21 cellular contexts compared by ENCODE assay signal in genomic region chr11:7604331-7604973, GRCh38.
A peak's percentile ranks its signal among the peaks of the same experiment; 100 is the strongest.
DNase-seq lines count a peak whose midpoint lies in the region; ATAC-seq, FAIRE-seq and TF ChIP-seq lines count a peak whose summit lies in the region.
"Had no signal": no experiment of that assay in that cellular context is flagged by ENCODE, and none has a peak within 500 bp of the region (broad histone marks: within the 10 kb centered on the region; RNA-seq: fewer than 3 reads in every experiment).

No MANE protein-coding gene starts in this region.

- H2AFZ ChIP-seq in GM12878 (ENCODE audit: control insufficient read depth, low read depth, low read length): no peak overlapping the region
- H2AFZ ChIP-seq: neural progenitor cell had no signal

- ATAC-seq in GM12878: no peak
- no peak for ATAC-seq in lower lobe of right lung
- no peak for ATAC-seq in gastrocnemius medialis
- no peak for ATAC-seq in GM18858 (IDR thresholded peaks at IDR 0.05; ENCODE audit: unreplicated experiment)
- ATAC-seq: activated CD4-positive, alpha-beta T cell treated with anti-CD3 and anti-CD28 coated beads for 36 hours; activated CD8-positive, alpha-beta memory T cell treated with anti-CD3 and anti-CD28 coated beads, Interleukin-2, amount 10 ng/mL, durations not matched to agents 7 days and 5 days; right lobe of liver had no signal

- SMC1A ChIA-PET in GM12878 (lab: Charles Lee; ENCODE audit: uncharacterized antibody, unreplicated experiment): interaction anchor here (0.8 to 2.7 kb wide), 2 partner anchors 11 to 19 kb away, joined by 4 to 8 read pairs; no protein-coding TSS in a partner anchor

- H3K9me3 ChIP-seq in GM12878 (replicated peaks; ENCODE audit: control insufficient read depth, insufficient read depth, low read length) (no peaks in the 10 kb centered on the region), lower lobe of right lung (no peaks in the 10 kb centered on the region), gastrocnemius medialis (no peaks in the 10 kb centered on the region), spleen (no peaks in the 10 kb centered on the region)
- H3K9me3 ChIP-seq: heart left ventricle, right lobe of liver had no signal

- CTCF ChIA-PET in GM12878 (lab: Yijun Ruan, JAX): no interaction called here

- peaks cover 2 to 8% of the 10 kb centered on the region in 2 experiments; a peak in 3 of 4 replicates for H3K36me3 ChIP-seq in GM12878 (ENCODE audit: control insufficient read depth in 2 of 2, insufficient read depth in 2 of 2, low read length in 1 of 2)
- no peaks in the 10 kb centered on the region for H3K36me3 ChIP-seq in lower lobe of right lung
- H3K36me3 ChIP-seq in gastrocnemius medialis: no peaks in the 10 kb centered on the region
- peaks cover 0 to 50% (median 0%) of the 10 kb centered on the region in 6 donors for H3K36me3 ChIP-seq in spleen
- H3K36me3 ChIP-seq: neural progenitor cell, right lobe of liver had no signal

- H3K4me3 ChIP-seq in GM12878 (no peak overlapping the region), lower lobe of right lung (no peak overlapping the region), gastrocnemius medialis (no peak overlapping the region), spleen (no peak overlapping the region)
- H3K4me3 ChIP-seq: heart left ventricle, neural progenitor cell, right lobe of liver had no signal

- no peak overlapping the region for H3K4me2 ChIP-seq in GM12878 (ENCODE audit: control insufficient read depth, insufficient read depth)
- H3K4me2 ChIP-seq: neural progenitor cell had no signal

- H3K79me2 ChIP-seq in GM12878 (ENCODE audit: control insufficient read depth, insufficient read depth, low read length): no peaks in the 10 kb centered on the region

- H3K27ac ChIP-seq in GM12878 (ENCODE audit: control insufficient read depth, insufficient read depth): no peak overlapping the region
- H3K27ac ChIP-seq in lower lobe of right lung: peak overlapping the region; percentile 68
- H3K27ac ChIP-seq in gastrocnemius medialis: peak overlapping the region in 3 of 4 donors; percentile 23 to 82 (median 51)
- no peak overlapping the region for H3K27ac ChIP-seq in spleen
- H3K27ac ChIP-seq: heart left ventricle, neural progenitor cell, right lobe of liver, RWPE1 had no signal

- 100% methylated on average over 4 of the region's 4 CpGs for WGBS in GM12878 (ENCODE audit: insufficient coverage, insufficient replicate concordance, low lambda C conversion rate, missing lambda C conversion rate)
- 81 to 90% (median 85%) methylated on average over 4 of the region's 4 CpGs for WGBS in spleen, 5 donors

- FAIRE-seq in GM12878 (lab: Jason Lieb, UNC): no peak

- in situ Hi-C loops in GM12878 (cut with MboI): no loop called here
- in situ Hi-C loops in gastrocnemius medialis (cut with MboI; ENCODE audit: low sequenced_read_pairs in 4 of 4): no loop called here
- in situ Hi-C loops in GM13977 (cut with MboI; ENCODE audit: low pct_unique_long_range_greater_than_20kb, low sequenced_read_pairs, unreplicated experiment): no loop called here

- POLR2A ChIA-PET in GM12878 (lab: Charles Lee): no interaction called here

- H4K20me1 ChIP-seq in GM12878 (ENCODE audit: control insufficient read depth, insufficient read depth): no peaks in the 10 kb centered on the region

- TF ChIP-seq EP300 in GM12878 (IDR thresholded peaks at IDR 0.05; ENCODE audit: borderline replicate concordance in 1 of 2, control insufficient read depth in 1 of 2, low read depth in 2 of 2, low read length in 2 of 2): no peak

- no peak overlapping the region for H3K9ac ChIP-seq in GM12878 (ENCODE audit: control insufficient read depth, insufficient read depth, low read length)
- H3K9ac ChIP-seq: neural progenitor cell had no signal

- no peak for TF ChIP-seq RAD21 in GM12878 (IDR thresholded peaks at IDR 0.05; ENCODE audit: insufficient read depth, low read depth, low read length)

- H3K4me1 ChIP-seq in GM12878 (ENCODE audit: control insufficient read depth, insufficient read depth, low read length) (no peaks in the 10 kb centered on the region), lower lobe of right lung (peaks cover 9% of the 10 kb centered on the region), gastrocnemius medialis (peaks cover 47 to 51% of the 10 kb centered on the region in 2 donors), spleen (peaks cover 0 to 6% (median 0%) of the 10 kb centered on the region in 6 donors)

- TF ChIP-seq POLR2A in GM12878 (IDR thresholded peaks at IDR 0.05; ENCODE audit: low read depth, low read length) (no peak), gastrocnemius medialis (IDR thresholded peaks at IDR 0.05) (no peak), spleen (IDR thresholded peaks at IDR 0.05) (no peak)

- BruUV-seq in GM12878 (replicated peaks; lab: Mats Ljungman, UMichigan): no TSS peak

- DNase-seq in HT-29 (ENCODE audit: low spot score) (peak; percentile 75), GM12878 (ENCODE audit: low read depth, low spot score) (no peak), lower lobe of right lung (no peak), gastrocnemius medialis (no peak), GM13977 (ENCODE audit: low spot score) (no peak), spleen (no peak)
- DNase-seq in activated CD8-positive, alpha-beta memory T cell treated with anti-CD3 and anti-CD28 coated beads, Interleukin-2, amount 50 U/mL, for 48 hours: no peak
- DNase-seq: activated CD4-positive, alpha-beta T cell treated with anti-CD3 and anti-CD28 coated beads for 36 hours; activated CD8-positive, alpha-beta memory T cell treated with anti-CD3 and anti-CD28 coated beads, Interleukin-2, amount 10 ng/mL, durations not matched to agents 7 days and 5 days; activated effector memory CD4-positive, alpha-beta T cell treated with Interleukin-2 at 50 U/mL for 16 hours; CD8-positive, alpha-beta memory T cell; effector CD4-positive, alpha-beta T cell; heart left ventricle; immature natural killer cell; NCI-H1694 treated with DMSO at 0.1 percent for 48 hours; NCI-H446 treated with DMSO at 0.1 percent for 48 hours; NK-92 treated with Interleukin-12 subunit alpha and Interleukin-12 subunit beta, amount 100 ng/mL, for 24 hours; right lobe of liver had no signal

- RAD21 ChIA-PET in GM12878 (lab: Charles Lee; ENCODE audit: unreplicated experiment): no interaction called here

- H3K27me3 ChIP-seq in GM12878 (replicated peaks in 1 of 2; ENCODE audit: control insufficient read depth in 2 of 2, insufficient read depth in 2 of 2, low read length in 1 of 2) (no peaks in the 10 kb centered on the region), lower lobe of right lung (ENCODE audit: low read depth) (no peaks in the 10 kb centered on the region), gastrocnemius medialis (no peaks in the 10 kb centered on the region), spleen (replicated peaks in 1 of 7) (no peaks in the 10 kb centered on the region)
- H3K27me3 ChIP-seq: heart left ventricle, neural progenitor cell, right lobe of liver had no signal

- TF ChIP-seq CTCF in GM12878 (IDR thresholded peaks at IDR 0.05 in 2 of 3, conservative IDR thresholded peaks at IDR 0.05 in 1 of 3; ENCODE audit: control insufficient read depth in 2 of 3, extremely low read depth in 1 of 3, insufficient read depth in 1 of 3, low read depth in 3 of 3, low read length in 3 of 3) (no peak), lower lobe of right lung (IDR thresholded peaks at IDR 0.05) (no peak), gastrocnemius medialis (IDR thresholded peaks at IDR 0.05 in 4 of 5, conservative IDR thresholded peaks at IDR 0.05 in 1 of 5) (no peak), GM13977 (IDR thresholded peaks at IDR 0.05; ENCODE audit: extremely low read depth, insufficient read depth, missing control alignments) (no peak), spleen (IDR thresholded peaks at IDR 0.05 in 8 of 11, conservative IDR thresholded peaks at IDR 0.05 in 3 of 11) (no peak)

- intact Hi-C loops in GM12878 (cut with micrococcal nuclease; ENCODE audit: unreplicated experiment) (no loop called here), lower lobe of right lung (cut with DNase I) (no loop called here), gastrocnemius medialis (cut with DNase I; ENCODE audit: low total_unique reads) (no loop called here), spleen (cut with DNase I; ENCODE audit: low total_unique reads) (no loop called here)

TF ChIP-seq in GM12878, 131 proteins besides CTCF, POLR2A, EP300 and RAD21:
- no peak for TF ChIP-seq NBN (IDR thresholded peaks at IDR 0.05)
- TF ChIP-seq PKNOX1 (IDR thresholded peaks at IDR 0.05): peak; percentile 41; the same call in 1 of the 2 replicates

Comparison
In these comparisons a context has a peak if more than half of its experiments do, and no peak if none do; other contexts are left out.
1. H3K27ac ChIP-seq: peak in lower lobe of right lung (single experiment) and gastrocnemius medialis (3 of 4); none in GM12878 (single experiment) and spleen (0 of 8).